25 cellular contexts compared by ENCODE assay signal in genomic region chr11:71543866-71544265, GRCh38. TPM values are rescaled to one million over a fixed set of nuclear protein-coding genes. Genes with fewer than 3 reads are reported as not detected.
DNase-seq lines count a peak whose midpoint lies in the region; ATAC-seq, FAIRE-seq and TF ChIP-seq lines count a peak whose summit lies in the region.
"Had no signal": no experiment of that assay in that cellular context is flagged by ENCODE, and none has a peak within 500 bp of the region (broad histone marks: within the 10 kb centered on the region; RNA-seq: fewer than 3 reads in every experiment).

No MANE protein-coding gene starts in this region.

- H2AFZ ChIP-seq in OCI-LY7 (ENCODE audit: low read length) = no peak overlapping the region

- H3K4me1 ChIP-seq in BLaER1 treated with 17β-estradiol and CSF1 and Interleukin-3, amounts not matched to agents 10 nM and 100 nM = peaks cover 46 to 73% (median 67%) of the 10 kb centered on the region in 10 experiments
- H3K4me1 ChIP-seq in OCI-LY7 (ENCODE audit: insufficient read depth, low read length, poor library complexity, severe bottlenecking) (no peaks in the 10 kb centered on the region), right cardiac atrium (ENCODE audit: control insufficient read depth, insufficient read depth, low read length) (no peaks in the 10 kb centered on the region)
- H3K4me1 ChIP-seq: esophagus muscularis mucosa, HAP-1, right atrium auricular region, tibial artery had no signal

- BruUV-seq in OCI-LY7 (replicated peaks; lab: Mats Ljungman, UMichigan) = no TSS peak

- CTCF ChIA-PET in OCI-LY7 (lab: Charles Lee; ENCODE audit: unreplicated experiment) = no interaction called here

- peak overlapping the region in 10 of 11 experiments; percentile 18 to 71 (median 59); a peak in 14 of 22 replicates for H3K9ac ChIP-seq in BLaER1 treated with 17β-estradiol and CSF1 and Interleukin-3, amounts not matched to agents 10 nM and 100 nM

- H3K9me3 Mint-ChIP-seq in endothelial cell (ENCODE audit: unreplicated experiment) = peaks cover 6% of the 10 kb centered on the region
- H3K9me3 Mint-ChIP-seq: activated naive CD8-positive, alpha-beta T cell treated with anti-CD3 and anti-CD28 coated beads, Interleukin-2, amount 10 ng/mL, durations not matched to agents 7 days and 5 days; natural killer cell had no signal

- H3K27ac ChIP-seq in BLaER1 treated with 17β-estradiol and CSF1 and Interleukin-3, amounts not matched to agents 10 nM and 100 nM = peak overlapping the region in 10 of 11 experiments; percentile 48 to 83 (median 71); a peak in 20 of 22 replicates
- H3K27ac ChIP-seq in OCI-LY7 (ENCODE audit: low read depth, low read length, poor library complexity, severe bottlenecking) (no peak overlapping the region), right cardiac atrium (ENCODE audit: low read length) (no peak overlapping the region)
- H3K27ac ChIP-seq: esophagus muscularis mucosa, ovary, right atrium auricular region, tibial artery had no signal

- TF ChIP-seq POLR2A in GM12892 (IDR thresholded peaks at IDR 0.05; ENCODE audit: low read depth, low read length) = no peak

- no peak overlapping the region for H3K27ac Mint-ChIP-seq in endothelial cell (ENCODE audit: unreplicated experiment)
- H3K27ac Mint-ChIP-seq: activated naive CD8-positive, alpha-beta T cell treated with anti-CD3 and anti-CD28 coated beads, Interleukin-2, amount 10 ng/mL, durations not matched to agents 7 days and 5 days; natural killer cell had no signal

- peaks cover 0 to 5% (median 0%) of the 10 kb centered on the region in 11 experiments; a peak in 1 of 22 replicates for H3K27me3 ChIP-seq in BLaER1 treated with 17β-estradiol and CSF1 and Interleukin-3, amounts not matched to agents 10 nM and 100 nM
- H3K27me3 ChIP-seq in right cardiac atrium (ENCODE audit: control insufficient read depth, insufficient read depth) = no peaks in the 10 kb centered on the region
- H3K27me3 ChIP-seq: ovary, right atrium auricular region had no signal

- no peaks in the 10 kb centered on the region for H3K9me2 ChIP-seq in OCI-LY7 (ENCODE audit: insufficient read depth, low read length)

- no peak for TF ChIP-seq CTCF in OCI-LY7 (conservative IDR thresholded peaks at IDR 0.05; ENCODE audit: low read length)
- no peak for TF ChIP-seq CTCF in endothelial cell (IDR thresholded peaks at IDR 0.05; ENCODE audit: unreplicated experiment)

- intact Hi-C loops in OCI-LY7 (cut with micrococcal nuclease; ENCODE audit: unreplicated experiment) (no loop called here), right cardiac atrium (cut with DNase I) (no loop called here)

- H3K9me3 ChIP-seq in BLaER1 treated with 17β-estradiol and CSF1 and Interleukin-3, amounts not matched to agents 10 nM and 100 nM (replicated peaks in 1 of 11) = peaks cover 28 to 52% (median 40%) of the 10 kb centered on the region in 11 experiments
- H3K9me3 ChIP-seq in OCI-LY7 (ENCODE audit: low read length) (no peaks in the 10 kb centered on the region), right cardiac atrium (ENCODE audit: control insufficient read depth, low read length) (no peaks in the 10 kb centered on the region)
- H3K9me3 ChIP-seq: esophagus muscularis mucosa, HAP-1, right atrium auricular region had no signal

- 43% methylated on average over 8 of the region's 8 CpGs for WGBS in right cardiac atrium

- POLR2A ChIA-PET in OCI-LY7 (lab: Charles Lee) = interaction anchor here (0.6 kb wide), 1 partner anchor 852 kb away, joined by 3 read pairs; no protein-coding TSS in a partner anchor

- H3K4me3 ChIP-seq in BLaER1 treated with 17β-estradiol and CSF1 and Interleukin-3, amounts not matched to agents 10 nM and 100 nM = peak overlapping the region in 7 of 10 experiments; percentile 4 to 43 (median 38); a peak in 12 of 20 replicates
- H3K4me3 ChIP-seq in OCI-LY7 (ENCODE audit: low read depth, low read length, poor library complexity, severe bottlenecking) (no peak overlapping the region), right cardiac atrium (ENCODE audit: low read length) (no peak overlapping the region)
- H3K4me3 ChIP-seq: esophagus muscularis mucosa, HAP-1, ovary, right atrium auricular region, tibial artery had no signal

- H3K4me2 ChIP-seq in BLaER1 treated with 17β-estradiol and CSF1 and Interleukin-3, amounts not matched to agents 10 nM and 100 nM = peak overlapping the region; percentile 80 to 98 (median 89)
- no peak overlapping the region for H3K4me2 ChIP-seq in OCI-LY7 (ENCODE audit: low read length)

- peaks cover 0 to 12% (median 0%) of the 10 kb centered on the region in 11 experiments; a peak in 3 of 22 replicates for H3K36me3 ChIP-seq in BLaER1 treated with 17β-estradiol and CSF1 and Interleukin-3, amounts not matched to agents 10 nM and 100 nM
- no peaks in the 10 kb centered on the region for H3K36me3 ChIP-seq in OCI-LY7 (ENCODE audit: insufficient read depth, low read length)
- H3K36me3 ChIP-seq: esophagus muscularis mucosa, HAP-1, ovary, right atrium auricular region, tibial artery had no signal

- DNase-seq in GM12892 (ENCODE audit: insufficient read length) = no peak
- DNase-seq in OCI-LY7 (ENCODE audit: low spot score) = peak; percentile 4
- peak; percentile 26 for DNase-seq in islet precursor cell
- DNase-seq in AG08395 (ENCODE audit: low spot score) = no peak
- DNase-seq in endothelial cell (ENCODE audit: low spot score) = no peak
- no peak for DNase-seq in right cardiac atrium
- DNase-seq: activated naive CD8-positive, alpha-beta T cell treated with anti-CD3 and anti-CD28 coated beads, Interleukin-2, amount 10 ng/mL, durations not matched to agents 7 days and 5 days; DMS79 treated with DMSO at 0.1 percent for 48 hours; effector CD8-positive, alpha-beta T cell; natural killer cell; NCI-H1417 treated with DMSO at 0.1 percent for 48 hours; NCI-H526 treated with DMSO at 0.1 percent for 48 hours; ovary; PC-3; SIG-M5; tibial artery had no signal

- no peaks in the 10 kb centered on the region; a peak in 1 of 22 replicates for H4K20me1 ChIP-seq in BLaER1 treated with 17β-estradiol and CSF1 and Interleukin-3, amounts not matched to agents 10 nM and 100 nM
- no peaks in the 10 kb centered on the region for H4K20me1 ChIP-seq in OCI-LY7 (ENCODE audit: insufficient read depth, low read length)

- H3K4me3 Mint-ChIP-seq in endothelial cell (ENCODE audit: unreplicated experiment) = no peak overlapping the region
- H3K4me3 Mint-ChIP-seq: activated naive CD8-positive, alpha-beta T cell treated with anti-CD3 and anti-CD28 coated beads, Interleukin-2, amount 10 ng/mL, durations not matched to agents 7 days and 5 days; natural killer cell had no signal

- ATAC-seq in right cardiac atrium = no peak
- ATAC-seq: PC-3 had no signal

- H3K4me1 Mint-ChIP-seq in endothelial cell (ENCODE audit: unreplicated experiment) = peaks cover 42% of the 10 kb centered on the region

- H3K79me2 ChIP-seq in OCI-LY7 (ENCODE audit: insufficient read depth, low read depth, low read length) = no peaks in the 10 kb centered on the region

- H3K36me3 Mint-ChIP-seq in endothelial cell (ENCODE audit: low read depth, unreplicated experiment) = peaks cover 4% of the 10 kb centered on the region
- H3K36me3 Mint-ChIP-seq: activated naive CD8-positive, alpha-beta T cell treated with anti-CD3 and anti-CD28 coated beads, Interleukin-2, amount 10 ng/mL, durations not matched to agents 7 days and 5 days; natural killer cell had no signal

- peaks cover 12% of the 10 kb centered on the region for H3K27me3 Mint-ChIP-seq in endothelial cell (ENCODE audit: unreplicated experiment)

- FAIRE-seq in GM12892 (lab: Jason Lieb, UNC) = peak; percentile 51
- FAIRE-seq: HTR-8/SVneo had no signal

RNA-seq across cellular contexts. Expression of gene KRTAP5-9, which starts 4.4 kb away (rescaled TPM):
- polyA plus RNA-seq in GM12892 (2012; ENCODE audit: missing spikeins) = 0.32 TPM
- not detected in 2 replicates for total RNA-seq in OCI-LY7 (2014; rRNA removed; shearing (Covaris generic))
- not detected in 2 replicates for total RNA-seq in OCI-LY7 (2022)
- 0.80 TPM for total RNA-seq in endothelial cell (ENCODE audit: unreplicated experiment)
- total RNA-seq in right cardiac atrium = not detected
- not detected for polyA plus RNA-seq in right cardiac atrium
- total RNA-seq: activated CD8-positive, alpha-beta memory T cell treated with anti-CD3 and anti-CD28 coated beads for 36 hours; activated naive CD8-positive, alpha-beta T cell treated with anti-CD3 and anti-CD28 coated beads, Interleukin-2, amount 10 ng/mL, durations not matched to agents 7 days and 5 days; cerebellum; esophagus muscularis mucosa; LHCN-M2; PC-3; right atrium auricular region; T-helper 1 cell treated with Interleukin-12 subunit alpha and Interleukin-12 subunit beta and Interleukin-4 antibody, amounts not matched to agents 30 ng/mL and 1 ng/mL, for 36 hours had no signal

RNA-seq across cellular contexts. Expression of gene KRTAP5-8, which starts 6.0 kb away (rescaled TPM):
- polyA plus RNA-seq in GM12892 (2012; ENCODE audit: missing spikeins) = not detected
- not detected in 2 replicates for total RNA-seq in OCI-LY7 (2014; rRNA removed; shearing (Covaris generic))
- total RNA-seq in OCI-LY7 (2022) (not detected in 2 replicates), endothelial cell (ENCODE audit: unreplicated experiment) (not detected), right cardiac atrium (not detected)
- polyA plus RNA-seq in right cardiac atrium = not detected
- total RNA-seq: activated CD8-positive, alpha-beta memory T cell treated with anti-CD3 and anti-CD28 coated beads for 36 hours; activated naive CD8-positive, alpha-beta T cell treated with anti-CD3 and anti-CD28 coated beads, Interleukin-2, amount 10 ng/mL, durations not matched to agents 7 days and 5 days; cerebellum; esophagus muscularis mucosa; LHCN-M2; natural killer cell; ovary; PC-3; right atrium auricular region had no signal
- polyA plus RNA-seq: ovary had no signal

RNA-seq across cellular contexts. Expression of gene KRTAP5-7, which starts 16.8 kb away (rescaled TPM):
- polyA plus RNA-seq in GM12892 (2012; ENCODE audit: missing spikeins) = 0.19 TPM
- total RNA-seq in OCI-LY7 (2014; rRNA removed; shearing (Covaris generic)) = not detected in 2 replicates
- total RNA-seq in OCI-LY7 (2022) (not detected in 2 replicates), endothelial cell (ENCODE audit: unreplicated experiment) (not detected), right cardiac atrium (not detected)
- not detected for polyA plus RNA-seq in right cardiac atrium
- total RNA-seq: activated CD8-positive, alpha-beta memory T cell treated with anti-CD3 and anti-CD28 coated beads for 36 hours; activated naive CD8-positive, alpha-beta T cell treated with anti-CD3 and anti-CD28 coated beads, Interleukin-2, amount 10 ng/mL, durations not matched to agents 7 days and 5 days; esophagus muscularis mucosa; LHCN-M2; PC-3; right atrium auricular region had no signal
- polyA plus RNA-seq: ovary had no signal

RNA-seq across cellular contexts. Expression of gene KRTAP5-10, which starts 21.5 kb away (rescaled TPM):
- not detected for polyA plus RNA-seq in GM12892 (2012; ENCODE audit: missing spikeins)
- total RNA-seq in OCI-LY7 (2014; rRNA removed; shearing (Covaris generic)) = not detected in 2 replicates
- total RNA-seq in OCI-LY7 (2022) = not detected in 2 replicates
- total RNA-seq in endothelial cell (ENCODE audit: unreplicated experiment) = 0.23 TPM
- total RNA-seq in right cardiac atrium = not detected
- polyA plus RNA-seq in right cardiac atrium = not detected
- total RNA-seq: activated CD8-positive, alpha-beta memory T cell treated with anti-CD3 and anti-CD28 coated beads for 36 hours; activated naive CD8-positive, alpha-beta T cell treated with anti-CD3 and anti-CD28 coated beads, Interleukin-2, amount 10 ng/mL, durations not matched to agents 7 days and 5 days; cerebellum; esophagus muscularis mucosa; LHCN-M2; natural killer cell; PC-3; right atrium auricular region; T-helper 1 cell treated with Interleukin-12 subunit alpha and Interleukin-12 subunit beta and Interleukin-4 antibody, amounts not matched to agents 30 ng/mL and 1 ng/mL, for 36 hours had no signal
- polyA plus RNA-seq: ovary had no signal

RNA-seq across cellular contexts. Expression of gene KRTAP5-11, which starts 38.8 kb away (rescaled TPM):
- not detected for polyA plus RNA-seq in GM12892 (2012; ENCODE audit: missing spikeins)
- total RNA-seq in OCI-LY7 (2014; rRNA removed; shearing (Covaris generic)) = not detected in 2 replicates
- not detected in 2 replicates for total RNA-seq in OCI-LY7 (2022)
- not detected for total RNA-seq in endothelial cell (ENCODE audit: unreplicated experiment)
- not detected for total RNA-seq in right cardiac atrium
- not detected for polyA plus RNA-seq in right cardiac atrium
- total RNA-seq: activated CD8-positive, alpha-beta memory T cell treated with anti-CD3 and anti-CD28 coated beads for 36 hours; activated naive CD8-positive, alpha-beta T cell treated with anti-CD3 and anti-CD28 coated beads, Interleukin-2, amount 10 ng/mL, durations not matched to agents 7 days and 5 days; cerebellum; esophagus muscularis mucosa; LHCN-M2; natural killer cell; ovary; PC-3; right atrium auricular region; T-helper 1 cell treated with Interleukin-12 subunit alpha and Interleukin-12 subunit beta and Interleukin-4 antibody, amounts not matched to agents 30 ng/mL and 1 ng/mL, for 36 hours had no signal
- polyA plus RNA-seq: ovary had no signal

Comparison
In these comparisons a context has a peak if more than half of its experiments do, and no peak if none do; other contexts are left out.
1. H3K27ac ChIP-seq: peak in BLaER1 treated with 17β-estradiol and CSF1 and Interleukin-3, amounts not matched to agents 10 nM and 100 nM (10 of 11); none in OCI-LY7 (single experiment) and right cardiac atrium (single experiment).
2. H3K4me3 ChIP-seq: peak in BLaER1 treated with 17β-estradiol and CSF1 and Interleukin-3, amounts not matched to agents 10 nM and 100 nM (7 of 10); none in OCI-LY7 (single experiment) and right cardiac atrium (single experiment).
3. DNase-seq: peak in OCI-LY7 (single experiment) and islet precursor cell (single experiment); none in GM12892 (single experiment), AG08395 (single experiment), endothelial cell (single experiment) and right cardiac atrium (0 of 3).